1 cellular context compared by ENCODE assay signal in genomic region chr4:12595986-12596385, GRCh38.
TF ChIP-seq lines count a peak whose summit lies in the region.

No MANE protein-coding gene starts in this region.

TF ChIP-seq in H1, 55 proteins besides CTCF, POLR2A, EP300 and RAD21 (continued from another document):
- TF ChIP-seq POLR2AphosphoS5 (IDR thresholded peaks at IDR 0.05; ENCODE audit: low read depth, low read length) (no peak), HDAC6 (IDR thresholded peaks at IDR 0.05; ENCODE audit: low read depth, low read length) (no peak)
TF ChIP-seq in H1: peak in this region for 0.
